In the genomic region with DNA sequence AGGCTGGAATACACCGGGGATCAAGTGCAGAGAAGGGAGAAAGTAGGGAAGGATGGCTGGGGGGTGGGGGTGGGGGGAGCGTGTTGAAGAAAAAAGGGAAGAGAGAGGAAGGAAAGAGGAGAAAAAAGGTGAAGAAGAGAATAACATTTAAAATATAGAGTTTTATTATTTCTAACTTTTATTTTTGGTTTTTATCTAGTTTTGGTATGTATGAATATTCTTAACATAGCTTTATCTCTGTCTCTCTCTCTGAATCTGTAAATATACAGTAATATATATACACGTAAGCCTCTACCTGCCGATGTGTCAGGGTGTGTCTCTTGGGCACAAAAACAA, we compare ENCODE assay signal across 1 cellular context.
TF ChIP-seq lines count a peak whose summit lies in the region.

No MANE protein-coding gene starts in this region.

TF ChIP-seq in A549, 52 proteins besides CTCF, POLR2A, EP300 and RAD21 (continued from another document):
- TF ChIP-seq, protein P1, sequence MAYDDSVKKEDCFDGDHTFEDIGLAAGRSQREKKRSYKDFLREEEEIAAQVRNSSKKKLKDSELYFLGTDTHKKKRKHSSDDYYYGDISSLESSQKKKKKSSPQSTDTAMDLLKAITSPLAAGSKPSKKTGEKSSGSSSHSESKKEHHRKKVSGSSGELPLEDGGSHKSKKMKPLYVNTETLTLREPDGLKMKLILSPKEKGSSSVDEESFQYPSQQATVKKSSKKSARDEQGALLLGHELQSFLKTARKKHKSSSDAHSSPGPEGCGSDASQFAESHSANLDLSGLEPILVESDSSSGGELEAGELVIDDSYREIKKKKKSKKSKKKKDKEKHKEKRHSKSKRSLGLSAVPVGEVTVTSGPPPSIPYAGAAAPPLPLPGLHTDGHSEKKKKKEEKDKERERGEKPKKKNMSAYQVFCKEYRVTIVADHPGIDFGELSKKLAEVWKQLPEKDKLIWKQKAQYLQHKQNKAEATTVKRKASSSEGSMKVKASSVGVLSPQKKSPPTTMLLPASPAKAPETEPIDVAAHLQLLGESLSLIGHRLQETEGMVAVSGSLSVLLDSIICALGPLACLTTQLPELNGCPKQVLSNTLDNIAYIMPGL (CRISPR knock-in tag; IDR thresholded peaks at IDR 0.05; ENCODE audit: borderline replicate concordance), result no peak
- TF ChIP-seq RNF2 (IDR thresholded peaks at IDR 0.05; ENCODE audit: borderline replicate concordance, low read depth) (no peak), CBX8 (IDR thresholded peaks at IDR 0.05) (no peak)
